In the genomic region with DNA sequence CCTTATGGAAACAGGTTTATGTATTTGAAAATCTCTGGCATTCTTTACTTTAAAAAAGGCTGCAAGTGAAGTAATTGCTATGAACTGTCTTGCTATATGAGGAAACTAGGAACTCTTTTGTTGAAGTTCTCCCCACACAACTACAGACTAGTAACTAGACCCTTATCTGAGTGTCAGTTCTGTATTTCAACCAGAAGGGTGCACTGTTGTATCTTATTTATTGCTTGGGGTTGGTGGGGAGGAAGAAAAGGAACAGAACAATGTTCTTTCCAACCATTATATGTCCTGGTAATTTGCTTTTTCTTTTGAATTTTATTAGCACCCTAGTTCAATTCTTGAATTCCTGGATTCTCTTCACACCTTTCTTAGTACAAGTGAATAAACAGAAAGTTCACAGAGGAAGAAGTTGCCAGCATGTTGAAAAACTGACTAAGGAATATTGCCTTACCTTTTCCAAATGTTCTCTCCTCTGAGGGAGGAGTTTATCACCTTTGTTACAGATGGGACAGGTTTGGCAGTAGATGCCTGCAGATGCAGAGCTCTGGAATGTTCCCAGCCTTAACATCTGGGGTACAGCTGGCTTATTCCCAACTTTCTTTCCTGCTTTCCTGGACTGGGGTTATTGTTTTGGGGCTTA, we compare ENCODE assay signal across 8 cellular contexts.
DNase-seq lines count a peak whose midpoint lies in the region; ATAC-seq, FAIRE-seq and TF ChIP-seq lines count a peak whose summit lies in the region.

No MANE protein-coding gene starts in this region.

- H3K4me3 ChIP-seq in BLaER1 = no peak overlapping the region
- no peak overlapping the region for H3K4me3 ChIP-seq in kidney (ENCODE audit: low read length in 2 of 2)
- no peak overlapping the region for H3K4me3 ChIP-seq in thoracic aorta

- H3K36me3 ChIP-seq in BLaER1 = no peaks in the 10 kb centered on the region
- no peaks in the 10 kb centered on the region for H3K36me3 ChIP-seq in kidney (ENCODE audit: control insufficient read depth in 1 of 2, insufficient read depth in 2 of 2, low read length in 2 of 2)
- no peaks in the 10 kb centered on the region for H3K36me3 ChIP-seq in thoracic aorta

- FAIRE-seq in GM18507 (lab: Jason Lieb, UNC) (peak; percentile 87), kidney (lab: Jason Lieb, UNC) (peak; percentile 90)

- H3K9ac ChIP-seq in BLaER1 (no peak overlapping the region), kidney (ENCODE audit: low read length in 2 of 2) (no peak overlapping the region)

- TF ChIP-seq CTCF in MCF 10A (IDR thresholded peaks at IDR 0.05; ENCODE audit: unreplicated experiment) = peak; percentile 70
- peak; percentile 56 for TF ChIP-seq CTCF in kidney (IDR thresholded peaks at IDR 0.05; ENCODE audit: borderline replicate concordance, extremely low read depth, insufficient read depth)
- peak; percentile 25 for TF ChIP-seq CTCF in thoracic aorta (IDR thresholded peaks at IDR 0.05)

- CTCF ChIA-PET in MCF 10A (lab: Yijun Ruan, JAX) = interaction anchor here (0.6 to 3.4 kb wide), 31 partner anchors 11 to 1737 kb away, joined by 3 to 30 read pairs (median 4); no protein-coding TSS in a partner anchor

- intact Hi-C loops in MCF 10A (cut with micrococcal nuclease) (loop anchor here (1.0 to 10.0 kb wide), 6 partner anchors 213 to 1533 kb away; no protein-coding TSS in a partner anchor), kidney (cut with DNase I) (no loop called here)

- peaks cover 29% of the 10 kb centered on the region for H3K4me1 ChIP-seq in BLaER1
- no peaks in the 10 kb centered on the region for H3K4me1 ChIP-seq in kidney (ENCODE audit: control insufficient read depth in 1 of 2, insufficient read depth in 1 of 2, low read depth in 1 of 2, low read length in 2 of 2)
- no peaks in the 10 kb centered on the region for H3K4me1 ChIP-seq in thoracic aorta (ENCODE audit: control insufficient read depth in 1 of 2, low read depth in 2 of 2)

- H3K4me2 ChIP-seq in BLaER1 = 0 out of 2 replicates have a peak overlapping the region, but pooled peaks have one; percentile 7

- peaks cover 5% of the 10 kb centered on the region for H3K4me1 Mint-ChIP-seq in MCF 10A (ENCODE audit: insufficient read depth, unreplicated experiment)

- no peaks in the 10 kb centered on the region for H3K36me3 Mint-ChIP-seq in MCF 10A (ENCODE audit: insufficient read depth, unreplicated experiment)

- DNase-seq in GM18507 (ENCODE audit: extremely low spot score, insufficient read length, low read depth) (peak; percentile 28), NCI-H526 (lab: John Stamatoyannopoulos, UW) (peak; percentile 11 to 47), MCF 10A (ENCODE audit: unreplicated experiment) (peak; percentile 50), kidney (no peak), thoracic aorta (ENCODE audit: low spot score) (no peak)
- no peak for DNase-seq in effector CD8-positive, alpha-beta T cell (lab: John Stamatoyannopoulos, UW)

- no peaks in the 10 kb centered on the region for H3K27me3 ChIP-seq in BLaER1
- no peaks in the 10 kb centered on the region for H3K27me3 ChIP-seq in thoracic aorta (replicated peaks; ENCODE audit: insufficient read depth)

- no peaks in the 10 kb centered on the region for H4K20me1 ChIP-seq in BLaER1

- no TSS peak for BruUV-seq in MCF 10A (replicated peaks; lab: Mats Ljungman, UMichigan)

- H3K27ac Mint-ChIP-seq in MCF 10A (ENCODE audit: low read depth, unreplicated experiment) = no peak overlapping the region

- H3K9me3 Mint-ChIP-seq in MCF 10A (ENCODE audit: unreplicated experiment) = no peaks in the 10 kb centered on the region

- H3K27ac ChIP-seq in BLaER1 = 0 out of 2 replicates have a peak overlapping the region, but pooled peaks have one; percentile 8
- H3K27ac ChIP-seq in kidney (ENCODE audit: low read depth in 2 of 2, low read length in 2 of 2) = no peak overlapping the region
- no peak overlapping the region for H3K27ac ChIP-seq in thoracic aorta

- H3K9me3 ChIP-seq in BLaER1 (no peaks in the 10 kb centered on the region; the same call in 1 of the 2 replicates), kidney (ENCODE audit: control insufficient read depth in 1 of 2, low read length in 2 of 2) (no peaks in the 10 kb centered on the region), thoracic aorta (no peaks in the 10 kb centered on the region)

- no peak overlapping the region for H3K4me3 Mint-ChIP-seq in MCF 10A (ENCODE audit: unreplicated experiment)

- H3K27me3 Mint-ChIP-seq in MCF 10A (ENCODE audit: insufficient read depth, unreplicated experiment) = no peaks in the 10 kb centered on the region

- ATAC-seq in HG03066 (IDR thresholded peaks at IDR 0.05; ENCODE audit: low read depth, unreplicated experiment) = peak; percentile 70
- no peak for ATAC-seq in thoracic aorta (ENCODE audit: insufficient number of reproducible peaks, low FRiP score, low read depth)

- POLR2A ChIA-PET in MCF 10A (lab: Yijun Ruan, JAX) = interaction anchor here (0.7 to 0.9 kb wide), 3 partner anchors 17 to 359 kb away, joined by 3 read pairs; no protein-coding TSS in a partner anchor

Comparison
In these comparisons a context has a peak if more than half of its experiments do, and no peak if none do; other contexts are left out.
1. DNase-seq: peak in GM18507 (single experiment), NCI-H526 (2 of 2) and MCF 10A (single experiment); none in kidney (single experiment), thoracic aorta (single experiment) and effector CD8-positive, alpha-beta T cell (single experiment).
2. Peak in every context shown above with its lines, with median percentiles within 50 percentile points of each other: CTCF ChIP-seq.